Comparison of ENCODE assay signal across 19 cellular contexts in genomic region chr13:109794095-109794494, GRCh38. TPM values are rescaled to one million over a fixed set of nuclear protein-coding genes. Genes with fewer than 3 reads are reported as not detected.
DNase-seq lines count a peak whose midpoint lies in the region; ATAC-seq, FAIRE-seq and TF ChIP-seq lines count a peak whose summit lies in the region.
"Had no signal": no experiment of that assay in that cellular context is flagged by ENCODE, and none has a peak within 500 bp of the region (broad histone marks: within the 10 kb centered on the region; RNA-seq: fewer than 3 reads in every experiment).

No MANE protein-coding gene starts in this region.

- ATAC-seq in WTC11 (peak; percentile 83), lower lobe of right lung (peak; percentile 66 to 68)
- ATAC-seq: SK-N-SH treated with all-trans-retinoic acid at 6 μM for 48 hours had no signal

- H3K27me3 Mint-ChIP-seq in WTC11 (ENCODE audit: low read depth), result no peaks in the 10 kb centered on the region

- no peak for TF ChIP-seq POLR2A in H54 (IDR thresholded peaks at IDR 0.05; ENCODE audit: low read depth, low read length)
- no peak for TF ChIP-seq POLR2A in thyroid gland (IDR thresholded peaks at IDR 0.05)

- H3K4me3 Mint-ChIP-seq in WTC11, result no peak overlapping the region
- H3K4me3 Mint-ChIP-seq: H9 had no signal

- 90 to 91% methylated on average over 12 of the region's 12 CpGs for whole genome bisulfite sequencing in thyroid gland, 2 donors

- POLR2A ChIA-PET in WTC11 (lab: Charles Lee), result no interaction called here

- H3K4me1 ChIP-seq in lower lobe of right lung (peaks cover 7% of the 10 kb centered on the region), thyroid gland (peaks cover under 1 to 1% of the 10 kb centered on the region in 2 donors)

- H3K9me3 Mint-ChIP-seq in WTC11, result no peaks in the 10 kb centered on the region
- H3K9me3 Mint-ChIP-seq: H9 had no signal

- H3K9me3 ChIP-seq in lower lobe of right lung (no peaks in the 10 kb centered on the region), thyroid gland (no peaks in the 10 kb centered on the region)

- intact Hi-C loops in lower lobe of right lung (cut with DNase I) (no loop called here), thyroid gland (cut with DNase I) (no loop called here), cardiac septum (cut with DNase I) (no loop called here)

- H3K36me3 ChIP-seq in lower lobe of right lung, result no peaks in the 10 kb centered on the region
- no peaks in the 10 kb centered on the region for H3K36me3 ChIP-seq in thyroid gland

- H3K4me1 Mint-ChIP-seq in WTC11, result peaks cover 9% of the 10 kb centered on the region

- no peak overlapping the region for H3K4me3 ChIP-seq in lower lobe of right lung
- no peak overlapping the region for H3K4me3 ChIP-seq in thyroid gland (replicated peaks in 1 of 3)

- DNase-seq in H54 (ENCODE audit: insufficient read length, low spot score), result no peak
- DNase-seq in MV-4-11 (lab: John Stamatoyannopoulos, UW), result peak; percentile 16
- peak; percentile 28 for DNase-seq in WTC11 (ENCODE audit: low spot score)
- peak; percentile 72 for DNase-seq in lower lobe of right lung
- no peak for DNase-seq in thyroid gland
- no peak for DNase-seq in NCI-H2171 treated with DMSO at 0.1 percent for 48 hours (lab: John Stamatoyannopoulos, UW)
- DNase-seq in cardiac septum (ENCODE audit: low spot score), result no peak
- DNase-seq in foreskin melanocyte, result no peak
- DNase-seq: DMS153, EL, H9, NCI-H1092 treated with DMSO at 0.1 percent for 48 hours, NCI-H2081 treated with DMSO at 0.1 percent for 48 hours, NCI-H524 treated with DMSO at 0.1 percent for 48 hours, SHP77 had no signal

- H3K27me3 ChIP-seq in lower lobe of right lung (ENCODE audit: low read depth) (peaks cover 14% of the 10 kb centered on the region), thyroid gland (no peaks in the 10 kb centered on the region)

- CTCF ChIA-PET in WTC11 (lab: Charles Lee), result no interaction called here

- H3K36me3 Mint-ChIP-seq in WTC11, result no peaks in the 10 kb centered on the region

- H3K27ac Mint-ChIP-seq in WTC11, result peak overlapping the region; percentile 8; the same call in 1 of the 2 replicates
- H3K27ac Mint-ChIP-seq: H9 had no signal

- FAIRE-seq in H54 (lab: Jason Lieb, UNC), result peak; percentile 74
- FAIRE-seq: GM19239 had no signal

- TF ChIP-seq CTCF in WTC11 (IDR thresholded peaks at IDR 0.05) (no peak), lower lobe of right lung (IDR thresholded peaks at IDR 0.05) (no peak), thyroid gland (IDR thresholded peaks at IDR 0.05) (no peak)

- H3K27ac ChIP-seq in lower lobe of right lung (no peak overlapping the region), thyroid gland (no peak overlapping the region)
- H3K27ac ChIP-seq: C4-2B, HL-60 had no signal

TF ChIP-seq in WTC11, 78 proteins besides CTCF, POLR2A, EP300 and RAD21 (continues in another document):
- TF ChIP-seq, protein P1, sequence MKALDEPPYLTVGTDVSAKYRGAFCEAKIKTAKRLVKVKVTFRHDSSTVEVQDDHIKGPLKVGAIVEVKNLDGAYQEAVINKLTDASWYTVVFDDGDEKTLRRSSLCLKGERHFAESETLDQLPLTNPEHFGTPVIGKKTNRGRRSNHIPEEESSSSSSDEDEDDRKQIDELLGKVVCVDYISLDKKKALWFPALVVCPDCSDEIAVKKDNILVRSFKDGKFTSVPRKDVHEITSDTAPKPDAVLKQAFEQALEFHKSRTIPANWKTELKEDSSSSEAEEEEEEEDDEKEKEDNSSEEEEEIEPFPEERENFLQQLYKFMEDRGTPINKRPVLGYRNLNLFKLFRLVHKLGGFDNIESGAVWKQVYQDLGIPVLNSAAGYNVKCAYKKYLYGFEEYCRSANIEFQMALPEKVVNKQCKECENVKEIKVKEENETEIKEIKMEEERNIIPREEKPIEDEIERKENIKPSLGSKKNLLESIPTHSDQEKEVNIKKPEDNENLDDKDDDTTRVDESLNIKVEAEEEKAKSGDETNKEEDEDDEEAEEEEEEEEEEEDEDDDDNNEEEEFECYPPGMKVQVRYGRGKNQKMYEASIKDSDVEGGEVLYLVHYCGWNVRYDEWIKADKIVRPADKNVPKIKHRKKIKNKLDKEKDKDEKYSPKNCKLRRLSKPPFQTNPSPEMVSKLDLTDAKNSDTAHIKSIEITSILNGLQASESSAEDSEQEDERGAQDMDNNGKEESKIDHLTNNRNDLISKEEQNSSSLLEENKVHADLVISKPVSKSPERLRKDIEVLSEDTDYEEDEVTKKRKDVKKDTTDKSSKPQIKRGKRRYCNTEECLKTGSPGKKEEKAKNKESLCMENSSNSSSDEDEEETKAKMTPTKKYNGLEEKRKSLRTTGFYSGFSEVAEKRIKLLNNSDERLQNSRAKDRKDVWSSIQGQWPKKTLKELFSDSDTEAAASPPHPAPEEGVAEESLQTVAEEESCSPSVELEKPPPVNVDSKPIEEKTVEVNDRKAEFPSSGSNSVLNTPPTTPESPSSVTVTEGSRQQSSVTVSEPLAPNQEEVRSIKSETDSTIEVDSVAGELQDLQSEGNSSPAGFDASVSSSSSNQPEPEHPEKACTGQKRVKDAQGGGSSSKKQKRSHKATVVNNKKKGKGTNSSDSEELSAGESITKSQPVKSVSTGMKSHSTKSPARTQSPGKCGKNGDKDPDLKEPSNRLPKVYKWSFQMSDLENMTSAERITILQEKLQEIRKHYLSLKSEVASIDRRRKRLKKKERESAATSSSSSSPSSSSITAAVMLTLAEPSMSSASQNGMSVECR (CRISPR knock-in tag; IDR thresholded peaks at IDR 0.05; ENCODE audit: borderline replicate concordance), result no peak
- TF ChIP-seq, protein P2, sequence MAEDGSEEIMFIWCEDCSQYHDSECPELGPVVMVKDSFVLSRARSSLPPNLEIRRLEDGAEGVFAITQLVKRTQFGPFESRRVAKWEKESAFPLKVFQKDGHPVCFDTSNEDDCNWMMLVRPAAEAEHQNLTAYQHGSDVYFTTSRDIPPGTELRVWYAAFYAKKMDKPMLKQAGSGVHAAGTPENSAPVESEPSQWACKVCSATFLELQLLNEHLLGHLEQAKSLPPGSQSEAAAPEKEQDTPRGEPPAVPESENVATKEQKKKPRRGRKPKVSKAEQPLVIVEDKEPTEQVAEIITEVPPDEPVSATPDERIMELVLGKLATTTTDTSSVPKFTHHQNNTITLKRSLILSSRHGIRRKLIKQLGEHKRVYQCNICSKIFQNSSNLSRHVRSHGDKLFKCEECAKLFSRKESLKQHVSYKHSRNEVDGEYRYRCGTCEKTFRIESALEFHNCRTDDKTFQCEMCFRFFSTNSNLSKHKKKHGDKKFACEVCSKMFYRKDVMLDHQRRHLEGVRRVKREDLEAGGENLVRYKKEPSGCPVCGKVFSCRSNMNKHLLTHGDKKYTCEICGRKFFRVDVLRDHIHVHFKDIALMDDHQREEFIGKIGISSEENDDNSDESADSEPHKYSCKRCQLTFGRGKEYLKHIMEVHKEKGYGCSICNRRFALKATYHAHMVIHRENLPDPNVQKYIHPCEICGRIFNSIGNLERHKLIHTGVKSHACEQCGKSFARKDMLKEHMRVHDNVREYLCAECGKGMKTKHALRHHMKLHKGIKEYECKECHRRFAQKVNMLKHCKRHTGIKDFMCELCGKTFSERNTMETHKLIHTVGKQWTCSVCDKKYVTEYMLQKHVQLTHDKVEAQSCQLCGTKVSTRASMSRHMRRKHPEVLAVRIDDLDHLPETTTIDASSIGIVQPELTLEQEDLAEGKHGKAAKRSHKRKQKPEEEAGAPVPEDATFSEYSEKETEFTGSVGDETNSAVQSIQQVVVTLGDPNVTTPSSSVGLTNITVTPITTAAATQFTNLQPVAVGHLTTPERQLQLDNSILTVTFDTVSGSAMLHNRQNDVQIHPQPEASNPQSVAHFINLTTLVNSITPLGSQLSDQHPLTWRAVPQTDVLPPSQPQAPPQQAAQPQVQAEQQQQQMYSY (CRISPR knock-in tag; IDR thresholded peaks at IDR 0.05), result no peak
- TF ChIP-seq ZNF425 (CRISPR knock-in tag; conservative IDR thresholded peaks at IDR 0.05), result no peak
- no peak for TF ChIP-seq HMGA2 (CRISPR knock-in tag; IDR thresholded peaks at IDR 0.05)
- no peak for TF ChIP-seq FOXJ3 (CRISPR knock-in tag; IDR thresholded peaks at IDR 0.05; ENCODE audit: borderline replicate concordance)
- TF ChIP-seq, protein P3, sequence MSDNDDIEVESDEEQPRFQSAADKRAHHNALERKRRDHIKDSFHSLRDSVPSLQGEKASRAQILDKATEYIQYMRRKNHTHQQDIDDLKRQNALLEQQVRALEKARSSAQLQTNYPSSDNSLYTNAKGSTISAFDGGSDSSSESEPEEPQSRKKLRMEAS (CRISPR knock-in tag; IDR thresholded peaks at IDR 0.05), result no peak
- TF ChIP-seq TEAD4 (CRISPR knock-in tag; IDR thresholded peaks at IDR 0.05), result no peak

RNA-seq across cellular contexts. Expression of gene IRS2, which starts 7.7 kb away (rescaled TPM):
- total RNA-seq in WTC11 (2021), result 17.9 to 20.5 TPM (median 18.6 TPM) in 3 replicates
- 34.0 TPM for total RNA-seq in lower lobe of right lung
- total RNA-seq in thyroid gland, result 10 to 100 TPM; 12.9 to 29.1 (median 17.6) TPM
- 12.0 TPM for total RNA-seq in cardiac septum

Comparison
In these comparisons a context has a peak if more than half of its experiments do, and no peak if none do; other contexts are left out.
1. DNase-seq: peak in MV-4-11 (single experiment), WTC11 (single experiment) and lower lobe of right lung (single experiment); none in H54 (single experiment), thyroid gland (0 of 2), NCI-H2171 treated with DMSO at 0.1 percent for 48 hours (single experiment), cardiac septum (single experiment) and foreskin melanocyte (single experiment).